1 cellular context compared by ENCODE assay signal in genomic region chr7:129444776-129445175, GRCh38. TPM values are rescaled to one million over a fixed set of nuclear protein-coding genes. Genes with fewer than 3 reads are reported as not detected.
"Had no signal": no experiment of that assay in that cellular context is flagged by ENCODE, and none has a peak within 500 bp of the region (broad histone marks: within the 10 kb centered on the region; RNA-seq: fewer than 3 reads in every experiment).

No MANE protein-coding gene starts in this region.

RNA-seq across cellular contexts. Expression of gene SMKR1, which starts 57.6 kb away (rescaled TPM):
- total RNA-seq: G401 had no signal
